Comparison of ENCODE assay signal across 14 cellular contexts in the genomic region with DNA sequence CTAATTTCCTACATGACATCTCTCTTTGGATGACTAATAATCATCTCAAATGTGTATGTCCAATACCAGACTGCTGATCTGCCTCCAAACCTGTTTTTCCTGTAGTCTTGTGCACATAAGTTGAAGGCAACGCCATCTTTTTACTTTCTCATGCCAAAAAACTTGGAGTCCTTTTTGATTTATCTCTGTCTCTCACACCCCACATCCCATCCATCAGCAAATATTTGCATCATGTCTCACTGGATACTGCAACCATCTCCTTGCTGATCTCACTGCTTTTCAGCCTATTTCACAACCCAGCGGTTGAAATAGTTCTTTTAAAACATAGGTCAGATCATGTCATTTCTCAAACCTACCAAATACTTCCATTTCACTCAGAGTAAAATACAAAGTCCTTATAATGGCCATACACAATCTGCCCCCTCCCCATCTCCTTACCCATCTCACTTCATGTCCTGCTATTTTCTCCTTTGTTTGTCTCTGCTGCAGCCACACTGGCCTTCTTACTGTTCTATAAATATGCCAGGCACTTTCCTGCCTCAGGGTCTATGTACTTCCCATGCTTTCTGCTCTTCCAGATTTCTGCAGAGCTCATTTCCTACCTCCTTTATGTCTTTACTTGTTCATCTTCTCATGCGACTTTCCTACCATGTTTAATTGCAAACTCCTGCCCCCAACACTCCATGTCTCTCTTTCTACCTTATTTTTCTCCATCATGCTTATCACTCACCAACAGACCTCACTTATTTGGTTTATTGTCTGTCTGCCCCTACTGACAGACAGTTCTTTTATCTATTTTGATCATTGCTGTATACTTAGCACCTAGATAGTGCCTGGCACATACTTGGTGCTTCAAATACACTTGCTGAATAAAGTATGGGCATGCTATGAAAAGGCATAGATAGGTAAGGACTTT.
DNase-seq lines count a peak whose midpoint lies in the region; ATAC-seq, FAIRE-seq and TF ChIP-seq lines count a peak whose summit lies in the region.
"Had no signal": no experiment of that assay in that cellular context is flagged by ENCODE, and none has a peak within 500 bp of the region (broad histone marks: within the 10 kb centered on the region; RNA-seq: fewer than 3 reads in every experiment).

No MANE protein-coding gene starts in this region.

- H3K4me2 ChIP-seq in Loucy (ENCODE audit: low read depth, low read length, poor library complexity, severe bottlenecking) (no peak overlapping the region), keratinocyte (ENCODE audit: control insufficient read depth, extremely low read depth, insufficient read depth, low read depth, low read length) (peak overlapping the region; percentile 58)

- FAIRE-seq in keratinocyte (lab: Jason Lieb, UNC) (peak; percentile 93), H54 (lab: Jason Lieb, UNC) (no peak)
- FAIRE-seq: GM12878 had no signal

- H3K79me2 ChIP-seq in Loucy (ENCODE audit: insufficient read depth, low read length) (no peaks in the 10 kb centered on the region), keratinocyte (ENCODE audit: control insufficient read depth, insufficient read depth, low read length) (no peaks in the 10 kb centered on the region)
- H3K79me2 ChIP-seq: parathyroid adenoma had no signal

- H2AFZ ChIP-seq in Loucy (ENCODE audit: low read length) (0 out of 2 replicates have a peak overlapping the region, but pooled peaks have one; percentile 1), keratinocyte (ENCODE audit: control insufficient read depth, low read length) (peak overlapping the region; percentile 42)
- H2AFZ ChIP-seq: parathyroid adenoma had no signal

- H3K4me1 ChIP-seq in Loucy (ENCODE audit: insufficient read depth, low read length, poor library complexity, severe bottlenecking): peaks cover 53% of the 10 kb centered on the region
- peaks cover 33% of the 10 kb centered on the region for H3K4me1 ChIP-seq in keratinocyte (ENCODE audit: control insufficient read depth, extremely low read depth, insufficient read depth, low read length)
- H3K4me1 ChIP-seq in ovary (ENCODE audit: insufficient read depth): peaks cover 2% of the 10 kb centered on the region
- H3K4me1 ChIP-seq: parathyroid adenoma had no signal

- POLR2A ChIA-PET in AG04449 (lab: Yijun Ruan, JAX): interaction anchor here (0.6 kb wide), 1 partner anchor 27 kb away, joined by 3 read pairs; no protein-coding TSS in a partner anchor

- no peaks in the 10 kb centered on the region for H3F3A ChIP-seq in Loucy (ENCODE audit: low read depth)

- H3K9ac ChIP-seq in Loucy (ENCODE audit: low read depth, low read length, poor library complexity, severe bottlenecking): no peak overlapping the region
- peak overlapping the region; percentile 20 for H3K9ac ChIP-seq in keratinocyte (ENCODE audit: control insufficient read depth, extremely low read depth, insufficient read depth, low read length)
- H3K9ac ChIP-seq: parathyroid adenoma had no signal

- in situ Hi-C loops in astrocyte of the spinal cord (cut with HindIII; ENCODE audit: low sequenced_read_pairs): no loop called here

- H3K27ac ChIP-seq in keratinocyte (ENCODE audit: control insufficient read depth, insufficient read depth, low read length) (peak overlapping the region; percentile 55), ovary (no peak overlapping the region)
- H3K27ac ChIP-seq: parathyroid adenoma, SJCRH30 had no signal

- peaks cover 3% of the 10 kb centered on the region for H3K9me1 ChIP-seq in keratinocyte (ENCODE audit: control insufficient read depth, extremely low read depth, insufficient read depth, low read length)

- H4K20me1 ChIP-seq in Loucy (ENCODE audit: insufficient read depth, low read length, poor library complexity, severe bottlenecking) (no peaks in the 10 kb centered on the region), keratinocyte (ENCODE audit: control insufficient read depth, extremely low read depth, insufficient read depth, low read length) (no peaks in the 10 kb centered on the region)

- CTCF ChIA-PET in AG04449 (lab: Yijun Ruan, JAX): interaction anchor here (1.1 to 1.6 kb wide), 2 partner anchors 8 to 213 kb away, joined by 3 to 5 read pairs; no protein-coding TSS in a partner anchor

- H3K36me3 ChIP-seq in Loucy (ENCODE audit: insufficient read depth, low read length) (no peaks in the 10 kb centered on the region), keratinocyte (ENCODE audit: control insufficient read depth in 2 of 2, extremely low read depth in 1 of 2, insufficient read depth in 2 of 2, low read length in 2 of 2) (no peaks in the 10 kb centered on the region), ovary (no peaks in the 10 kb centered on the region)
- H3K36me3 ChIP-seq: SJCRH30 had no signal

- no peaks in the 10 kb centered on the region for H3K9me3 ChIP-seq in Loucy (ENCODE audit: insufficient read depth, low read depth, low read length)
- H3K9me3 ChIP-seq in keratinocyte (ENCODE audit: control insufficient read depth, low read depth, low read length): no peaks in the 10 kb centered on the region
- no peaks in the 10 kb centered on the region for H3K9me3 ChIP-seq in ovary
- H3K9me3 ChIP-seq: SJCRH30 had no signal

- TF ChIP-seq CTCF in AG04449 (IDR thresholded peaks at IDR 0.05; ENCODE audit: insufficient read depth, low read length, missing control alignments) (no peak), Loucy (conservative IDR thresholded peaks at IDR 0.05; ENCODE audit: low read length) (no peak), astrocyte of the spinal cord (IDR thresholded peaks at IDR 0.05; ENCODE audit: low read depth, low read length) (no peak), keratinocyte (optimal IDR thresholded peaks at IDR 0.05 in 1 of 3, IDR thresholded peaks at IDR 0.05 in 1 of 3, conservative IDR thresholded peaks at IDR 0.05 in 1 of 3; ENCODE audit: extremely low read depth in 1 of 3, insufficient read depth in 2 of 3, low read length in 3 of 3) (no peak), ovary (IDR thresholded peaks at IDR 0.05) (no peak)

- no peaks in the 10 kb centered on the region for H3K9me2 ChIP-seq in Loucy (replicated peaks; ENCODE audit: low read depth, low read length)

- peak; percentile 64 for DNase-seq in AG04449 (ENCODE audit: low read depth, low spot score)
- DNase-seq in astrocyte of the spinal cord (ENCODE audit: low read depth, low spot score): peak; percentile 67
- DNase-seq in keratinocyte (ENCODE audit: low read depth, low spot score): peak; percentile 61
- DNase-seq in ecto neural progenitor cell (ENCODE audit: low spot score): no peak
- DNase-seq in H54 (ENCODE audit: insufficient read length, low spot score): no peak
- no peak for DNase-seq in ovary
- DNase-seq: activated CD8-positive, alpha-beta memory T cell treated with anti-CD3 and anti-CD28 coated beads, Interleukin-2, amount 10 ng/mL, durations not matched to agents 7 days and 5 days; CD4-positive, CD25-positive, alpha-beta regulatory T cell; NCI-H1436 treated with DMSO at 0.1 percent for 48 hours; SJCRH30 had no signal

- WGBS in ovary, 3 donors: 87 to 91% (median 88%) methylated on average over 3 of the region's 3 CpGs

- ATAC-seq in HG02840 (IDR thresholded peaks at IDR 0.05; ENCODE audit: low FRiP score, unreplicated experiment): no peak
- ATAC-seq: activated CD8-positive, alpha-beta memory T cell treated with anti-CD3 and anti-CD28 coated beads, Interleukin-2, amount 10 ng/mL, durations not matched to agents 7 days and 5 days; GM12878 had no signal

- intact Hi-C loops in ovary (cut with DNase I): loop anchor here in 1 of 4 donors (5.0 kb wide), 1 partner anchor 1558 kb away; no protein-coding TSS in a partner anchor

- H3K27me3 ChIP-seq in Loucy (ENCODE audit: insufficient read depth, low read length, poor library complexity, severe bottlenecking) (no peaks in the 10 kb centered on the region), keratinocyte (ENCODE audit: control insufficient read depth, extremely low read depth, insufficient read depth, low read length) (no peaks in the 10 kb centered on the region), ovary (no peaks in the 10 kb centered on the region)
- H3K27me3 ChIP-seq: SJCRH30 had no signal

- no peak for TF ChIP-seq EP300 in ovary (IDR thresholded peaks at IDR 0.05)

- dilution Hi-C loops in keratinocyte (cut with MboI; ENCODE audit: extremely low pct_ligation_motif_present, low sequenced_read_pairs): no loop called here

- TF ChIP-seq POLR2A in H54 (IDR thresholded peaks at IDR 0.05; ENCODE audit: low read depth, low read length) (no peak), ovary (IDR thresholded peaks at IDR 0.05) (no peak)

- H3K4me3 ChIP-seq in AG04449 (ENCODE audit: low read depth, low read length) (no peak overlapping the region), Loucy (ENCODE audit: low read length, poor library complexity, severe bottlenecking) (no peak overlapping the region), astrocyte of the spinal cord (ENCODE audit: low read depth, low read length) (no peak overlapping the region), keratinocyte (ENCODE audit: control insufficient read depth in 2 of 3, extremely low read depth in 1 of 3, insufficient read depth in 2 of 3, low read depth in 1 of 3, low read length in 3 of 3) (peak overlapping the region in 1 of 3 experiments; percentile 19), ovary (no peak overlapping the region)
- H3K4me3 ChIP-seq: GM12878, SJCRH30 had no signal

Comparison
In these comparisons a context has a peak if more than half of its experiments do, and no peak if none do; other contexts are left out.
1. DNase-seq: peak in AG04449 (single experiment), astrocyte of the spinal cord (single experiment) and keratinocyte (single experiment); none in ecto neural progenitor cell (single experiment), H54 (single experiment) and ovary (0 of 5).